In genomic region chr2:197558393-197558792, GRCh38 we compare ENCODE assay signal across 13 cellular contexts. TPM values are rescaled to one million over a fixed set of nuclear protein-coding genes. Genes with fewer than 3 reads are reported as not detected.
DNase-seq lines count a peak whose midpoint lies in the region; ATAC-seq and TF ChIP-seq lines count a peak whose summit lies in the region.
"Had no signal": no experiment of that assay in that cellular context is flagged by ENCODE, and none has a peak within 500 bp of the region (broad histone marks: within the 10 kb centered on the region; RNA-seq: fewer than 3 reads in every experiment).

No MANE protein-coding gene starts in this region.

- H3K4me3 ChIP-seq in epithelial cell of esophagus (ENCODE audit: low read length) = no peak overlapping the region
- H3K4me3 ChIP-seq: A549, GM23248 had no signal

- no peaks in the 10 kb centered on the region for H3K27me3 Mint-ChIP-seq in WTC11 (ENCODE audit: low read depth)

- H3K9me3 Mint-ChIP-seq in WTC11 = peaks cover 4% of the 10 kb centered on the region
- H3K9me3 Mint-ChIP-seq: CD8-positive, alpha-beta T cell had no signal

- H3K4me3 Mint-ChIP-seq in WTC11 = no peak overlapping the region
- H3K4me3 Mint-ChIP-seq: CD14-positive monocyte; CD8-positive, alpha-beta T cell had no signal

- peaks cover 6% of the 10 kb centered on the region; the same call in 1 of the 2 replicates for H3K4me1 Mint-ChIP-seq in WTC11

- no peak overlapping the region; the same call in 1 of the 2 replicates for H3K27ac Mint-ChIP-seq in WTC11

- CTCF ChIA-PET in WTC11 (lab: Charles Lee) = no interaction called here

- POLR2A ChIA-PET in WTC11 (lab: Charles Lee) = no interaction called here

- H3K36me3 Mint-ChIP-seq in WTC11 = peaks cover 41% of the 10 kb centered on the region

- ATAC-seq in WTC11 = no peak
- ATAC-seq: CD8-positive, alpha-beta T cell had no signal

- TF ChIP-seq CTCF in WTC11 (IDR thresholded peaks at IDR 0.05) = no peak
- TF ChIP-seq CTCF in epithelial cell of esophagus (IDR thresholded peaks at IDR 0.05; ENCODE audit: insufficient read depth, low read depth, low read length, missing control alignments) = peak; percentile 7

- DNase-seq in ELR (ENCODE audit: low read depth) = peak; percentile 12
- DNase-seq in NCI-H226 = peak; percentile 5
- DNase-seq in WTC11 (ENCODE audit: low spot score) = no peak
- peak; percentile 13 for DNase-seq in epithelial cell of esophagus (ENCODE audit: low read depth)
- no peak for DNase-seq in cerebellar nuclear complex (lab: John Stamatoyannopoulos, UW)
- no peak for DNase-seq in middle frontal gyrus (ENCODE audit: extremely low spot score, low spot score)
- no peak for DNase-seq in globus pallidus (ENCODE audit: low spot score)
- DNase-seq: Caco-2; CD8-positive, alpha-beta T cell; DMS53; GM23248 had no signal

TF ChIP-seq in WTC11, 78 proteins besides CTCF, POLR2A, EP300 and RAD21:
- TF ChIP-seq ZNF121 (CRISPR knock-in tag; IDR thresholded peaks at IDR 0.05) = peak; percentile 84
- no peak for TF ChIP-seq ESRRA (CRISPR knock-in tag; IDR thresholded peaks at IDR 0.05; ENCODE audit: borderline replicate concordance)

RNA-seq across cellular contexts. Expression of gene MOB4, which starts 42.5 kb away (rescaled TPM):
- total RNA-seq in WTC11 (2021) = 40.8 to 55.7 TPM (median 47.8 TPM) in 3 replicates

RNA-seq across cellular contexts. Expression of gene HSPE1, which starts 58.2 kb away (rescaled TPM):
- 333 to 372 TPM (median 366 TPM) in 3 replicates for total RNA-seq in WTC11 (2021)

RNA-seq across cellular contexts. Expression of gene HSPD1, which starts 58.8 kb away (rescaled TPM):
- total RNA-seq in WTC11 (2021) = 995 to 1,024 TPM (median 1,000 TPM) in 3 replicates

Comparison
In these comparisons a context has a peak if more than half of its experiments do, and no peak if none do; other contexts are left out.
1. DNase-seq: peak in ELR (single experiment), NCI-H226 (single experiment) and epithelial cell of esophagus (single experiment); none in WTC11 (single experiment), cerebellar nuclear complex (0 of 2), middle frontal gyrus (single experiment) and globus pallidus (single experiment).